ENCODE assay signal across 8 cellular contexts in genomic region chr19:16001481-16002312, GRCh38. TPM values are rescaled to one million over a fixed set of nuclear protein-coding genes. Genes with fewer than 3 reads are reported as not detected.
DNase-seq lines count a peak whose midpoint lies in the region; ATAC-seq and TF ChIP-seq lines count a peak whose summit lies in the region.

No MANE protein-coding gene starts in this region.

- H3K9me3 Mint-ChIP-seq in dendritic cell treated with granulocyte-macrophage colony-stimulating factor and Interleukin-4, amounts not matched to agents 40 ng/mL and 50 ng/mL, for 4 days = peaks cover under 1% of the 10 kb centered on the region
- peaks cover 0 to 1% (median 0%) of the 10 kb centered on the region in 11 donors for H3K9me3 Mint-ChIP-seq in naive thymus-derived CD4-positive, alpha-beta T cell

- DNase-seq in DND-41 (peak; percentile 53), HFF-Myc (ENCODE audit: extremely low read depth, low read depth) (peak; percentile 14), SK-N-SH (no peak), vagina (ENCODE audit: extremely low spot score in 2 of 2) (no peak), NCI-H82 treated with DMSO at 0.1 percent for 48 hours (lab: John Stamatoyannopoulos, UW; ENCODE audit: unreplicated experiment) (no peak)
- DNase-seq in naive thymus-derived CD4-positive, alpha-beta T cell = peak in 7 of 9 donors; percentile 13 to 57 (median 36)

- ATAC-seq in DND-41 (ENCODE audit: insufficient read depth, low read depth) = peak; percentile 95
- peak; percentile 90 for ATAC-seq in naive thymus-derived CD4-positive, alpha-beta T cell
- ATAC-seq in HG03460 (IDR thresholded peaks at IDR 0.05; ENCODE audit: unreplicated experiment) = no peak

- no peak overlapping the region for H3K27ac ChIP-seq in DND-41 (ENCODE audit: low read length)
- no peak overlapping the region for H3K27ac ChIP-seq in SK-N-SH (ENCODE audit: low read depth in 2 of 2, low read length in 1 of 2)
- H3K27ac ChIP-seq in naive thymus-derived CD4-positive, alpha-beta T cell (ENCODE audit: low read depth, low read length) = peak overlapping the region; percentile 63
- peak overlapping the region; percentile 46 for H3K27ac ChIP-seq in vagina

- no peaks in the 10 kb centered on the region for H4K20me1 ChIP-seq in DND-41 (ENCODE audit: insufficient read depth, low read length)
- no peaks in the 10 kb centered on the region for H4K20me1 ChIP-seq in SK-N-SH (ENCODE audit: insufficient read depth)

- no peaks in the 10 kb centered on the region for H3K27me3 ChIP-seq in DND-41 (ENCODE audit: insufficient read depth, low read length, poor library complexity)
- no peaks in the 10 kb centered on the region for H3K27me3 ChIP-seq in SK-N-SH (ENCODE audit: insufficient read depth)
- no peaks in the 10 kb centered on the region for H3K27me3 ChIP-seq in naive thymus-derived CD4-positive, alpha-beta T cell (ENCODE audit: control insufficient read depth in 2 of 2, insufficient read depth in 2 of 2, low read length in 2 of 2)
- H3K27me3 ChIP-seq in vagina = no peaks in the 10 kb centered on the region

- H3K36me3 ChIP-seq in DND-41 (ENCODE audit: insufficient read depth, low read length) (no peaks in the 10 kb centered on the region), SK-N-SH (replicated peaks in 1 of 2; ENCODE audit: control insufficient read depth in 1 of 2, insufficient read depth in 2 of 2, low read length in 1 of 2) (no peaks in the 10 kb centered on the region), vagina (no peaks in the 10 kb centered on the region)
- H3K36me3 ChIP-seq in naive thymus-derived CD4-positive, alpha-beta T cell (ENCODE audit: control insufficient read depth in 2 of 3, insufficient read depth in 3 of 3, low read length in 3 of 3) = no peaks in the 10 kb centered on the region

- H3K4me3 Mint-ChIP-seq in dendritic cell treated with granulocyte-macrophage colony-stimulating factor and Interleukin-4, amounts not matched to agents 40 ng/mL and 50 ng/mL, for 4 days = peak overlapping the region; percentile 48
- H3K4me3 Mint-ChIP-seq in naive thymus-derived CD4-positive, alpha-beta T cell = peak overlapping the region; percentile 80 to 92 (median 87)

- H3K27me3 Mint-ChIP-seq in dendritic cell treated with granulocyte-macrophage colony-stimulating factor and Interleukin-4, amounts not matched to agents 40 ng/mL and 50 ng/mL, for 4 days = peaks cover 2% of the 10 kb centered on the region
- no peaks in the 10 kb centered on the region for H3K27me3 Mint-ChIP-seq in naive thymus-derived CD4-positive, alpha-beta T cell

- TF ChIP-seq RAD21 in SK-N-SH (IDR thresholded peaks at IDR 0.05; ENCODE audit: low read length) = no peak

- WGBS in SK-N-SH (ENCODE audit: low lambda C conversion rate) = 29% methylated on average over 10 of the region's 12 CpGs

- intact Hi-C loops in dendritic cell treated with granulocyte-macrophage colony-stimulating factor and Interleukin-4, amounts not matched to agents 40 ng/mL and 50 ng/mL, for 4 days (cut with micrococcal nuclease) = no loop called here
- intact Hi-C loops in naive thymus-derived CD4-positive, alpha-beta T cell (cut with micrococcal nuclease) = no loop called here
- intact Hi-C loops in vagina (cut with DNase I) = no loop called here

- H3K9me3 ChIP-seq in DND-41 (ENCODE audit: insufficient read depth, low read length, severe bottlenecking) (no peaks in the 10 kb centered on the region), SK-N-SH (no peaks in the 10 kb centered on the region), vagina (no peaks in the 10 kb centered on the region)
- H3K9me3 ChIP-seq in naive thymus-derived CD4-positive, alpha-beta T cell (ENCODE audit: control insufficient read depth in 2 of 3, low read length in 3 of 3) = no peaks in the 10 kb centered on the region

- H3K27ac Mint-ChIP-seq in dendritic cell treated with granulocyte-macrophage colony-stimulating factor and Interleukin-4, amounts not matched to agents 40 ng/mL and 50 ng/mL, for 4 days = peak overlapping the region; percentile 58
- peak overlapping the region; percentile 84 to 94 (median 87) for H3K27ac Mint-ChIP-seq in naive thymus-derived CD4-positive, alpha-beta T cell

- H3K4me1 ChIP-seq in DND-41 (ENCODE audit: insufficient read depth, low read length) (peaks cover 7% of the 10 kb centered on the region), SK-N-SH (ENCODE audit: control insufficient read depth in 1 of 2, insufficient read depth in 2 of 2, low read depth in 1 of 2, low read length in 1 of 2) (no peaks in the 10 kb centered on the region), vagina (peaks cover 15% of the 10 kb centered on the region)
- H3K4me1 ChIP-seq in naive thymus-derived CD4-positive, alpha-beta T cell (ENCODE audit: control insufficient read depth in 2 of 2, insufficient read depth in 2 of 2, low read length in 2 of 2) = peaks cover 8 to 9% of the 10 kb centered on the region in 2 donors

- H3F3A ChIP-seq in SK-N-SH (replicated peaks; ENCODE audit: insufficient read depth) = peaks cover 7% of the 10 kb centered on the region

- POLR2A ChIA-PET in SK-N-SH (lab: Yijun Ruan, JAX) = no interaction called here
- POLR2A ChIA-PET in naive thymus-derived CD4-positive, alpha-beta T cell (lab: Charles Lee) = interaction anchor here (0.6 to 0.7 kb wide), 2 partner anchors 370 to 411 kb away, joined by 3 to 4 read pairs; no protein-coding TSS in a partner anchor

- CTCF ChIA-PET in SK-N-SH (lab: Yijun Ruan, JAX) = interaction anchor here (1.0 to 1.5 kb wide), 2 partner anchors 61 to 372 kb away, joined by 3 to 4 read pairs; no protein-coding TSS in a partner anchor
- CTCF ChIA-PET in naive thymus-derived CD4-positive, alpha-beta T cell (lab: Charles Lee) = interaction anchor here (0.6 kb wide), 1 partner anchor 125 kb away, joined by 3 read pairs; no protein-coding TSS in a partner anchor

- peak overlapping the region; percentile 55; the same call in 1 of the 2 replicates for H2AFZ ChIP-seq in DND-41 (ENCODE audit: low read depth, low read length)
- H2AFZ ChIP-seq in SK-N-SH (ENCODE audit: low read depth) = peak overlapping the region; percentile 87

- TF ChIP-seq CTCF in DND-41 (IDR thresholded peaks at IDR 0.05; ENCODE audit: borderline replicate concordance, extremely low read depth, low read length, poor library complexity, severe bottlenecking) (no peak), HFF-Myc (IDR thresholded peaks at IDR 0.05; ENCODE audit: low read depth, low read length, missing control alignments) (no peak), SK-N-SH (IDR thresholded peaks at IDR 0.05) (no peak), vagina (IDR thresholded peaks at IDR 0.05) (no peak)

- no peaks in the 10 kb centered on the region for H3K9me2 ChIP-seq in SK-N-SH

- H3K79me2 ChIP-seq in DND-41 (ENCODE audit: insufficient read depth, low read length) (no peaks in the 10 kb centered on the region), SK-N-SH (ENCODE audit: insufficient read depth) (no peaks in the 10 kb centered on the region)

- H3K4me1 Mint-ChIP-seq in dendritic cell treated with granulocyte-macrophage colony-stimulating factor and Interleukin-4, amounts not matched to agents 40 ng/mL and 50 ng/mL, for 4 days (ENCODE audit: low read depth) = peaks cover 30% of the 10 kb centered on the region
- peaks cover 23 to 28% (median 26%) of the 10 kb centered on the region in 7 donors for H3K4me1 Mint-ChIP-seq in naive thymus-derived CD4-positive, alpha-beta T cell

- H3K9ac ChIP-seq in DND-41 (ENCODE audit: low read depth, low read length) = no peak overlapping the region; the same call in 1 of the 2 replicates
- H3K9ac ChIP-seq in SK-N-SH = peak overlapping the region; percentile 10; the same call in 1 of the 2 replicates

- no peak for TF ChIP-seq EP300 in SK-N-SH (IDR thresholded peaks at IDR 0.05; ENCODE audit: borderline replicate concordance in 1 of 2, low read depth in 1 of 2, low read length in 1 of 2)

- H3K36me3 Mint-ChIP-seq in dendritic cell treated with granulocyte-macrophage colony-stimulating factor and Interleukin-4, amounts not matched to agents 40 ng/mL and 50 ng/mL, for 4 days (ENCODE audit: low read depth) = no peaks in the 10 kb centered on the region
- H3K36me3 Mint-ChIP-seq in naive thymus-derived CD4-positive, alpha-beta T cell = peaks cover 0 to 1% (median 0%) of the 10 kb centered on the region in 5 donors

- peak overlapping the region; percentile 42 for H3K4me2 ChIP-seq in DND-41 (ENCODE audit: insufficient read depth, low read length)
- H3K4me2 ChIP-seq in SK-N-SH = peak overlapping the region; percentile 78

- no peak for TF ChIP-seq POLR2A in vagina (IDR thresholded peaks at IDR 0.05)

- H3K4me3 ChIP-seq in DND-41 (ENCODE audit: low read depth in 1 of 2, low read length in 2 of 2) = no peak overlapping the region
- peak overlapping the region; percentile 18 for H3K4me3 ChIP-seq in HFF-Myc (replicated peaks; ENCODE audit: low read depth, low read length)
- peak overlapping the region; percentile 35 to 53; a peak in 3 of 4 replicates for H3K4me3 ChIP-seq in SK-N-SH (ENCODE audit: low read depth in 2 of 2, low read length in 1 of 2)
- H3K4me3 ChIP-seq in naive thymus-derived CD4-positive, alpha-beta T cell (ENCODE audit: low read length) = peak overlapping the region; percentile 54
- H3K4me3 ChIP-seq in vagina = peak overlapping the region; percentile 41 to 44

TF ChIP-seq in SK-N-SH, 30 proteins besides CTCF, POLR2A, EP300 and RAD21 (continues in another document):
- TF ChIP-seq USF2 (IDR thresholded peaks at IDR 0.05; ENCODE audit: borderline replicate concordance, low read depth, low read length) = no peak

RNA-seq across cellular contexts. Expression of gene OR10H4, which starts 52.9 kb away (rescaled TPM):
- polyA plus RNA-seq in SK-N-SH (2012; rRNA removed) = not detected in 2 replicates
- polyA plus RNA-seq in SK-N-SH (2012; cell fraction: cytosol; rRNA removed) = not detected in 2 replicates
- polyA plus RNA-seq in SK-N-SH (2012; cell fraction: nucleus; rRNA removed) = not detected in 2 replicates
- not detected for total RNA-seq in naive thymus-derived CD4-positive, alpha-beta T cell
- not detected for polyA plus RNA-seq in naive thymus-derived CD4-positive, alpha-beta T cell
- total RNA-seq in vagina = not detected

Comparison
In these comparisons a context has a peak if more than half of its experiments do, and no peak if none do; other contexts are left out.
1. DNase-seq: peak in DND-41 (single experiment), HFF-Myc (single experiment) and naive thymus-derived CD4-positive, alpha-beta T cell (7 of 9); none in SK-N-SH (single experiment), vagina (0 of 2) and NCI-H82 treated with DMSO at 0.1 percent for 48 hours (single experiment).
2. H3K27ac ChIP-seq: peak in naive thymus-derived CD4-positive, alpha-beta T cell (single experiment) and vagina (single experiment); none in DND-41 (single experiment) and SK-N-SH (0 of 2).
3. H3K4me3 ChIP-seq: peak in HFF-Myc (single experiment), SK-N-SH (2 of 2), naive thymus-derived CD4-positive, alpha-beta T cell (single experiment) and vagina (2 of 2); none in DND-41 (0 of 2).